ENCODE assay signal across 16 cellular contexts in the genomic region with DNA sequence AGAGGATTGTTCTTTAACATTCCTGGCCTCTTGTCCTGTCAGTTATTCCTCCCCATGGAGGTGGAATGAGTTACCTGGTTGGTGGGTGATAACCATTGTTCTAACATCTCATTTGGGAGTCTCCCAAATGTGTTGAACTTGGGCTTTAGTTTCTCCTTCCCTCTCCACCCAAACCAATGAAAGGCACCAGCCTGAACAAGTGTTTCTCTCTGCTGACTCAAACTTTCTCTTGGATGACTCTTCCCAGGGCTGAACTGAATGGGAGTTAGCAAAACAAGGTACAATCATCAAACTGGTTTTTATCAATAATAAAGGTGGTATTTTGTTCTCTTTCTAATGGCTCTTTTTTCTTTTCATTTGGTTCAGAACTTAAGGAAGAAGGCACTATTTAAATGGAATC.
"Had no signal": no experiment of that assay in that cellular context is flagged by ENCODE, and none has a peak within 500 bp of the region (broad histone marks: within the 10 kb centered on the region; RNA-seq: fewer than 3 reads in every experiment).

No MANE protein-coding gene starts in this region.

- DNase-seq: activated CD4-positive, alpha-beta T cell treated with anti-CD3 and anti-CD28 coated beads for 4 hours; activated CD8-positive, alpha-beta memory T cell treated with anti-CD3 and anti-CD28 coated beads, Interleukin-2, amount 50 U/mL, for 4 hours; activated CD8-positive, alpha-beta T cell treated with anti-CD3 and anti-CD28 coated beads for 36 hours; activated gamma-delta T cell; activated T-cell treated with anti-CD3 and anti-CD28 coated beads, Interleukin-2, amount 50 U/mL, for 48 hours; aorta; islet precursor cell; sigmoid colon; spleen; T-helper 2 cell; trophoblast cell had no signal

- H3K4me1 ChIP-seq: neural progenitor cell, sigmoid colon had no signal

- H3K27me3 Mint-ChIP-seq: activated CD8-positive, alpha-beta T cell treated with anti-CD3 and anti-CD28 coated beads for 36 hours had no signal

- H3K9me3 ChIP-seq: esophagus muscularis mucosa, sigmoid colon, spleen had no signal

- ATAC-seq: activated CD8-positive, alpha-beta T cell treated with anti-CD3 and anti-CD28 coated beads for 36 hours had no signal

- H2AFZ ChIP-seq: hepatocyte, neural progenitor cell had no signal

- FAIRE-seq: colon had no signal

- H3K4me2 ChIP-seq: hepatocyte, neural progenitor cell had no signal

- H3K4me3 Mint-ChIP-seq: activated CD8-positive, alpha-beta T cell treated with anti-CD3 and anti-CD28 coated beads for 36 hours; neural progenitor cell had no signal

- H3K27ac Mint-ChIP-seq: activated CD8-positive, alpha-beta T cell treated with anti-CD3 and anti-CD28 coated beads for 36 hours; neural progenitor cell had no signal

- H3K4me3 ChIP-seq: esophagus muscularis mucosa, hepatocyte, lung, neural progenitor cell, sigmoid colon, spleen had no signal

- H3K9ac ChIP-seq: neural progenitor cell had no signal

- H3K27ac ChIP-seq: esophagus muscularis mucosa, hepatocyte, neural progenitor cell, sigmoid colon, spleen had no signal

- H3K27me3 ChIP-seq: esophagus muscularis mucosa, hepatocyte, neural progenitor cell, sigmoid colon, spleen had no signal

- H3K79me2 ChIP-seq: hepatocyte had no signal

- H3K36me3 ChIP-seq: neural progenitor cell, sigmoid colon had no signal

- H3K9me3 Mint-ChIP-seq: activated CD8-positive, alpha-beta T cell treated with anti-CD3 and anti-CD28 coated beads for 36 hours had no signal

- H3K36me3 Mint-ChIP-seq: neural progenitor cell had no signal
